8 cellular contexts compared by ENCODE assay signal in the genomic region with DNA sequence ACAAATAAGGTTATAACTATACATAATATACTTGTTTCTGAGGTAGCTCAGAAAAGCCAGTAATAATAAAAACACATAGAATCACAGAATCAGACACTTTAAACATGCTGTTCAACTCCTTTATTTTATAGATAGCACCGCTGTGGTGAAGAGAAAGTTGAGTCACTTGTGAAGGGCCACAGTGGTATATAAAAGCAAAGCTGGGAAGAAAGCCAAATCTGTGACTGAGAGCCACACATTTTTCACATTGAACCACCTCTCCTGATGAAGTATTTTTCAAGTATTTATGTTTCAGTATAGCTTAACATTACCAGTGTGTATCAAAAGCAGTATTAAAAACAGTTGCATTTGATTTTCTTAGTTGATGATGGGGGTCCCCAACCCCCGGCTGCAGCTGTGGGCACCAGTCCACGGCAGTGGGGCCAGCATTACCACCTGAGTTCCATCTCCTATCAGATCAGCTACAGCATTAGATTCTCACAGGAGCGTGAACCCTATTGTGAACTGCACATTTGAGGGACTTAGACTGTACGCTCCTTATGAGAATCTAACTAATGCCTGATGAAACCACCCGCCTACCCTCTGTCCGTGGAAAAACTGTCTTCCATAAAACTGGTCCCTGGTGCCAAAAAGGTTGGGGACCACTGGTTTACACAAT. TPM values are rescaled to one million over a fixed set of nuclear protein-coding genes. Genes with fewer than 3 reads are reported as not detected.
DNase-seq lines count a peak whose midpoint lies in the region; ATAC-seq and TF ChIP-seq lines count a peak whose summit lies in the region.

No MANE protein-coding gene starts in this region.

- H3K9me3 Mint-ChIP-seq in MCF 10A (ENCODE audit: unreplicated experiment): no peaks in the 10 kb centered on the region
- H3K9me3 Mint-ChIP-seq in activated naive CD8-positive, alpha-beta T cell treated with anti-CD3 and anti-CD28 coated beads for 36 hours: no peaks in the 10 kb centered on the region

- peak overlapping the region in 1 of 2 donors; percentile 33 for H3K27ac ChIP-seq in breast epithelium

- no peaks in the 10 kb centered on the region for H3K27me3 ChIP-seq in breast epithelium

- H3K36me3 ChIP-seq in breast epithelium (no peaks in the 10 kb centered on the region), mucosa of descending colon (ENCODE audit: low read depth) (no peaks in the 10 kb centered on the region)

- H3K27ac Mint-ChIP-seq in MCF 10A (ENCODE audit: low read depth, unreplicated experiment): peak overlapping the region; percentile 85
- H3K27ac Mint-ChIP-seq in activated naive CD8-positive, alpha-beta T cell treated with anti-CD3 and anti-CD28 coated beads for 36 hours: peak overlapping the region; percentile 77

- no TSS peak for BruUV-seq in MCF 10A (replicated peaks; lab: Mats Ljungman, UMichigan)

- H3K4me1 ChIP-seq in breast epithelium: peaks cover 0 to 16% of the 10 kb centered on the region in 2 donors
- H3K4me1 ChIP-seq in mucosa of descending colon (ENCODE audit: low read depth): peaks cover 27% of the 10 kb centered on the region

- no peaks in the 10 kb centered on the region for H3K27me3 Mint-ChIP-seq in MCF 10A (ENCODE audit: insufficient read depth, unreplicated experiment)
- H3K27me3 Mint-ChIP-seq in activated naive CD8-positive, alpha-beta T cell treated with anti-CD3 and anti-CD28 coated beads for 36 hours: no peaks in the 10 kb centered on the region

- CTCF ChIA-PET in MCF 10A (lab: Yijun Ruan, JAX): interaction anchor here (0.6 to 0.9 kb wide), 2 partner anchors 9 to 19 kb away, joined by 3 to 4 read pairs; no protein-coding TSS in a partner anchor

- ATAC-seq in mucosa of descending colon: peak; percentile 91

- intact Hi-C loops in MCF 10A (cut with micrococcal nuclease) (no loop called here), breast epithelium (cut with DNase I; ENCODE audit: low total_unique reads) (loop anchor here (10.0 kb wide), 1 partner anchor 1376 kb away; no protein-coding TSS in a partner anchor), mucosa of descending colon (cut with DNase I, micrococcal nuclease) (no loop called here)

- TF ChIP-seq CTCF in MCF 10A (IDR thresholded peaks at IDR 0.05; ENCODE audit: unreplicated experiment) (no peak), breast epithelium (IDR thresholded peaks at IDR 0.05) (no peak), mucosa of descending colon (IDR thresholded peaks at IDR 0.05) (no peak)

- H3K4me3 ChIP-seq in breast epithelium (no peak overlapping the region), mucosa of descending colon (no peak overlapping the region)

- DNase-seq in MCF 10A (ENCODE audit: unreplicated experiment) (peak; percentile 84), breast epithelium (ENCODE audit: low spot score in 2 of 2) (no peak), HCEC 1CT (peak; percentile 89), M059J (ENCODE audit: low read depth) (peak; percentile 93), mucosa of descending colon (no peak), SIG-M5 treated with dmso at 0.1 percent for 504 hours (lab: John Stamatoyannopoulos, UW; ENCODE audit: unreplicated experiment) (no peak)
- peak; percentile 19 for DNase-seq in activated naive CD8-positive, alpha-beta T cell treated with anti-CD3 and anti-CD28 coated beads for 36 hours
- DNase-seq in activated naive CD4-positive, alpha-beta T cell treated with Interleukin-2 at 50 U/mL for 16 hours: no peak

- H3K36me3 Mint-ChIP-seq in MCF 10A (ENCODE audit: insufficient read depth, unreplicated experiment): peaks cover 4% of the 10 kb centered on the region
- H3K36me3 Mint-ChIP-seq in activated naive CD8-positive, alpha-beta T cell treated with anti-CD3 and anti-CD28 coated beads for 36 hours: peaks cover 17% of the 10 kb centered on the region

- H3K4me3 Mint-ChIP-seq in MCF 10A (ENCODE audit: unreplicated experiment): peak overlapping the region; percentile 40
- peak overlapping the region; percentile 51 for H3K4me3 Mint-ChIP-seq in activated naive CD8-positive, alpha-beta T cell treated with anti-CD3 and anti-CD28 coated beads for 36 hours

- POLR2A ChIA-PET in MCF 10A (lab: Yijun Ruan, JAX): interaction anchor here (0.6 to 1.8 kb wide), 13 partner anchors 9 to 1227 kb away, joined by 3 to 10 read pairs (median 4); no protein-coding TSS in a partner anchor

- H3K9me3 ChIP-seq in breast epithelium (no peaks in the 10 kb centered on the region), mucosa of descending colon (no peaks in the 10 kb centered on the region)

- no peak for TF ChIP-seq POLR2A in breast epithelium (IDR thresholded peaks at IDR 0.05)

- peaks cover 27% of the 10 kb centered on the region for H3K4me1 Mint-ChIP-seq in MCF 10A (ENCODE audit: insufficient read depth, unreplicated experiment)
- H3K4me1 Mint-ChIP-seq in activated naive CD8-positive, alpha-beta T cell treated with anti-CD3 and anti-CD28 coated beads for 36 hours: peaks cover 47% of the 10 kb centered on the region

RNA-seq across cellular contexts. Expression of gene TBL1XR1, which starts 46.2 kb away (rescaled TPM):
- total RNA-seq in MCF 10A (2022) (171 and 178 TPM in 2 replicates), breast epithelium (100 to 1,000 TPM in 2 of 3 donors, 10 to 100 TPM in 1; 92.8 to 147 (median 111) TPM), mucosa of descending colon (100 to 1,000 TPM; 175 to 200 (median 178) TPM)
- 92.8 and 117 TPM in 2 replicates for total RNA-seq in M059J (2014; rRNA removed; shearing (Covaris generic))
- 100 to 1,000 TPM; 204 to 227 TPM for total RNA-seq in activated naive CD8-positive, alpha-beta T cell treated with anti-CD3 and anti-CD28 coated beads for 36 hours

Comparison
In these comparisons a context has a peak if more than half of its experiments do, and no peak if none do; other contexts are left out.
1. DNase-seq: peak in MCF 10A (single experiment), HCEC 1CT (single experiment), M059J (single experiment) and activated naive CD8-positive, alpha-beta T cell treated with anti-CD3 and anti-CD28 coated beads for 36 hours (single experiment); none in breast epithelium (0 of 2), mucosa of descending colon (0 of 3), SIG-M5 treated with dmso at 0.1 percent for 504 hours (single experiment) and activated naive CD4-positive, alpha-beta T cell treated with Interleukin-2 at 50 U/mL for 16 hours (single experiment).